Comparison of ENCODE assay signal across 21 cellular contexts in genomic region chr4:91984466-91984865, GRCh38.
"Had no signal": no experiment of that assay in that cellular context is flagged by ENCODE, and none has a peak within 500 bp of the region (broad histone marks: within the 10 kb centered on the region; RNA-seq: fewer than 3 reads in every experiment).

No MANE protein-coding gene starts in this region.

- H3K27ac ChIP-seq: HL-60, SJSA1 had no signal

- H3K4me1 ChIP-seq: SJSA1 had no signal

- H3K9me3 ChIP-seq: SJSA1 had no signal

- H3K36me3 ChIP-seq: SJSA1 had no signal

- H3K27me3 ChIP-seq: SJSA1 had no signal

- DNase-seq: KBM-7, MM.1S, NCI-H1092 treated with DMSO at 0.1 percent for 48 hours, NCI-H1436, NCI-H187, NCI-H2029, NCI-H2081 treated with DMSO at 0.1 percent for 48 hours, NCI-H2171, NCI-H226, NCI-H446, NCI-H510A, NCI-H524 treated with DMSO at 0.1 percent for 48 hours, NCI-H69, NCI-H774, Right ventricle myocardium superior, RPMI8226, SIG-M5 had no signal

- H3K4me3 ChIP-seq: SJSA1 had no signal

- ATAC-seq: Panc1, SK-N-SH treated with all-trans-retinoic acid at 6 μM for 48 hours had no signal
